ENCODE assay signal across 31 cellular contexts in the genomic region with DNA sequence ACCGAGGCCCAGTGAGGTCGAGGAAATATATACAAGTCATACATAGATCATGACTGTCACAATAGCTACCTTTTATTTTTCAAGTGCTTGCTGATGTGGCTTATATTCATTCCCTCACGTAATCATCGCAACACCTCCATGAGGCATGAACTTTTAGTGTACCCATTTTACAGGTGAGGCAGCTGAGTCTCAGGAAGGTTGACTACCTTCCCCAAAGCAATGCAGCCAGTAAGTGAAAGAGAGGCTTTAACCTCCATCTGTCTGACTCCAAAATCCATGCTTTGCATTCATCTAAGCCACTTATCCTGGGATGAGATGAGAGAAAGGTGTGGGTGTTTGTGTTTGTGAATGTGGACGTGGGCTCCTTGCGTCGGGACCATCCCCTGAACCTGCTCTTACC. TPM values are rescaled to one million over a fixed set of nuclear protein-coding genes. Genes with fewer than 3 reads are reported as not detected.
DNase-seq lines count a peak whose midpoint lies in the region; ATAC-seq, FAIRE-seq and TF ChIP-seq lines count a peak whose summit lies in the region.
"Had no signal": no experiment of that assay in that cellular context is flagged by ENCODE, and none has a peak within 500 bp of the region (broad histone marks: within the 10 kb centered on the region; RNA-seq: fewer than 3 reads in every experiment).

No MANE protein-coding gene starts in this region.

- H3K9ac ChIP-seq in HepG2 (ENCODE audit: insufficient read depth, low read depth, low read length) (no peak overlapping the region), K562 (ENCODE audit: insufficient read depth in 1 of 2, low read depth in 2 of 2, low read length in 2 of 2) (no peak overlapping the region)
- H3K9ac ChIP-seq: BLaER1 had no signal

- H3K27me3 ChIP-seq in HepG2 (ENCODE audit: control insufficient read depth in 1 of 2, insufficient read depth in 2 of 2, low read length in 2 of 2), result peaks cover 0 to 24% of the 10 kb centered on the region in 2 experiments; a peak in 4 of 5 replicates
- H3K27me3 ChIP-seq in right lobe of liver, result no peaks in the 10 kb centered on the region
- peaks cover 0 to 21% of the 10 kb centered on the region in 2 experiments; a peak in 3 of 5 replicates for H3K27me3 ChIP-seq in K562 (ENCODE audit: control insufficient read depth in 2 of 2, insufficient read depth in 2 of 2, low read length in 2 of 2)
- H3K27me3 ChIP-seq: BLaER1 had no signal

- POLR2A ChIA-PET in HepG2 (lab: Yijun Ruan, JAX), result no interaction called here
- POLR2A ChIA-PET in K562 (lab: Yijun Ruan, JAX), result interaction anchor here (0.7 kb wide), 1 partner anchor 63 kb away, joined by 3 read pairs; no protein-coding TSS in a partner anchor

- TF ChIP-seq POLR2A in HepG2 (IDR thresholded peaks at IDR 0.05; ENCODE audit: insufficient read depth in 1 of 2, low read depth in 2 of 2, low read length in 2 of 2), result no peak
- TF ChIP-seq POLR2A in right lobe of liver (IDR thresholded peaks at IDR 0.05), result no peak
- TF ChIP-seq POLR2A in K562 (conservative IDR thresholded peaks at IDR 0.05), result no peak

- H4K20me1 ChIP-seq in HepG2 (ENCODE audit: insufficient read depth, low read length), result no peaks in the 10 kb centered on the region
- no peaks in the 10 kb centered on the region; the same call in 1 of the 2 replicates for H4K20me1 ChIP-seq in K562 (replicated peaks; ENCODE audit: control insufficient read depth, insufficient read depth, low read length)
- H4K20me1 ChIP-seq: BLaER1 had no signal

- DNase-seq in HepG2 (ENCODE audit: low spot score) (no peak), right lobe of liver (no peak), HTR-8/SVneo (ENCODE audit: insufficient read length, low spot score) (no peak), K562 (ENCODE audit: extremely low read depth in 1 of 4, low spot score in 3 of 4) (no peak), NCI-H69 (lab: John Stamatoyannopoulos, UW) (no peak), NCI-H1694 treated with DMSO at 0.1 percent for 48 hours (lab: John Stamatoyannopoulos, UW) (no peak)
- DNase-seq: ACHN; BE2C; C1 segment of cervical spinal cord; CD4-positive, alpha-beta memory T cell; CD4-positive, CD25-positive, alpha-beta regulatory T cell; CD8-positive, alpha-beta memory T cell; COR-L47; DMS 273 treated with DMSO at 0.1 percent for 48 hours; DMS153; DMS79; DND-41; EL; GDM1 had no signal

- no peak for TF ChIP-seq RAD21 in HepG2 (CRISPR knock-in tag; IDR thresholded peaks at IDR 0.05)
- TF ChIP-seq RAD21 in K562 (CRISPR knock-in tag; conservative IDR thresholded peaks at IDR 0.05 in 1 of 2, IDR thresholded peaks at IDR 0.05 in 1 of 2), result no peak

- no peak overlapping the region for H3K4me2 ChIP-seq in HepG2 (ENCODE audit: low read depth, low read length)
- no peak overlapping the region for H3K4me2 ChIP-seq in K562 (ENCODE audit: insufficient read depth, low read length)
- H3K4me2 ChIP-seq: BLaER1 had no signal

- intact Hi-C loops in HepG2 (cut with micrococcal nuclease; ENCODE audit: unreplicated experiment) (no loop called here), right lobe of liver (cut with DNase I) (no loop called here), K562 (cut with micrococcal nuclease) (no loop called here)

- FAIRE-seq in HepG2 (lab: Jason Lieb, UNC) (no peak), HTR-8/SVneo (lab: Jason Lieb, UNC) (peak; percentile 80), K562 (lab: Jason Lieb, UNC) (no peak)
- FAIRE-seq: GM12878, GM12892, GM18507 had no signal

- no peaks in the 10 kb centered on the region for H3K9me1 ChIP-seq in K562 (ENCODE audit: control insufficient read depth, insufficient read depth, low read length)

- H3K4me3 ChIP-seq in HepG2 (replicated peaks in 1 of 3; ENCODE audit: insufficient read depth in 1 of 3, low read depth in 2 of 3, low read length in 3 of 3) (no peak overlapping the region), right lobe of liver (no peak overlapping the region), K562 (no peak overlapping the region)
- H3K4me3 ChIP-seq: BLaER1, GM12878 had no signal

- CTCF ChIA-PET in HepG2 (lab: Yijun Ruan, JAX; ENCODE audit: low intra/inter-chr PET ratio, low total read pairs), result no interaction called here
- CTCF ChIA-PET in K562 (lab: Yijun Ruan, JAX; ENCODE audit: low intra/inter-chr PET ratio), result no interaction called here

- no peak for TF ChIP-seq CTCF in HepG2 (CRISPR knock-in tag; IDR thresholded peaks at IDR 0.05)
- no peak for TF ChIP-seq CTCF in right lobe of liver (IDR thresholded peaks at IDR 0.05)
- TF ChIP-seq CTCF in K562 (IDR thresholded peaks at IDR 0.05 in 2 of 3, conservative IDR thresholded peaks at IDR 0.05 in 1 of 3; ENCODE audit: insufficient read depth in 2 of 3, low read depth in 1 of 3, low read length in 3 of 3), result no peak

- H3K4me1 ChIP-seq in HepG2 (ENCODE audit: insufficient read depth, low read length), result no peaks in the 10 kb centered on the region
- H3K4me1 ChIP-seq in right lobe of liver, result no peaks in the 10 kb centered on the region
- H3K4me1 ChIP-seq in K562 (replicated peaks in 1 of 2; ENCODE audit: control insufficient read depth in 2 of 2, insufficient read depth in 2 of 2, low read length in 2 of 2), result no peaks in the 10 kb centered on the region
- H3K4me1 ChIP-seq: BE2C had no signal

- H3K79me2 ChIP-seq in HepG2 (ENCODE audit: insufficient read depth, low read length), result no peaks in the 10 kb centered on the region
- H3K79me2 ChIP-seq in K562 (ENCODE audit: control insufficient read depth, insufficient read depth, low read length), result no peaks in the 10 kb centered on the region

- BruUV-seq in HepG2 (replicated peaks; lab: Mats Ljungman, UMichigan) (no TSS peak), K562 (replicated peaks; lab: Mats Ljungman, UMichigan) (no TSS peak)

- H3K27ac ChIP-seq in HepG2 (ENCODE audit: extremely low read length, insufficient read depth, low read length), result no peak overlapping the region
- H3K27ac ChIP-seq in right lobe of liver, result no peak overlapping the region
- no peak overlapping the region for H3K27ac ChIP-seq in K562 (ENCODE audit: extremely low read depth, low read depth, low read length)
- H3K27ac ChIP-seq: 22Rv1, BLaER1 had no signal

- H3K36me3 ChIP-seq in HepG2 (replicated peaks in 1 of 2; ENCODE audit: control insufficient read depth in 1 of 2, insufficient read depth in 2 of 2, low read length in 2 of 2) (no peaks in the 10 kb centered on the region), right lobe of liver (no peaks in the 10 kb centered on the region), K562 (ENCODE audit: control insufficient read depth, insufficient read depth, low read length) (no peaks in the 10 kb centered on the region)
- H3K36me3 ChIP-seq: BE2C, BLaER1 had no signal

- in situ Hi-C loops in HepG2 (cut with HindIII; ENCODE audit: extremely low pct_ligation_motif_present, low pct_unique_long_range_greater_than_20kb), result no loop called here
- in situ Hi-C loops in K562 (cut with MboI), result no loop called here

- TF ChIP-seq EP300 in HepG2 (IDR thresholded peaks at IDR 0.05; ENCODE audit: low read depth in 2 of 2, low read length in 2 of 2) (no peak), HepG2 (CRISPR knock-in tag; IDR thresholded peaks at IDR 0.05; ENCODE audit: borderline replicate concordance) (no peak), K562 (IDR thresholded peaks at IDR 0.05; ENCODE audit: low read length) (no peak)

- 36% methylated on average over 7 of the region's 7 CpGs for WGBS in HepG2 (ENCODE audit: low lambda C conversion rate)
- 74% methylated on average over 6 of the region's 7 CpGs for WGBS in right lobe of liver (ENCODE audit: insufficient coverage, low coverage, low lambda C conversion rate, missing lambda C conversion rate)
- WGBS in K562 (ENCODE audit: insufficient coverage, low coverage, missing lambda C conversion rate), result 1% methylated on average over 7 of the region's 7 CpGs

- H3K9me3 ChIP-seq in HepG2 (ENCODE audit: low read length) (no peaks in the 10 kb centered on the region), right lobe of liver (no peaks in the 10 kb centered on the region), K562 (replicated peaks; ENCODE audit: control insufficient read depth, insufficient read depth, low read depth, low read length) (no peaks in the 10 kb centered on the region)
- H3K9me3 ChIP-seq: BE2C, BLaER1 had no signal

- H2AFZ ChIP-seq in HepG2 (ENCODE audit: low read length), result no peak overlapping the region
- H2AFZ ChIP-seq in K562 (ENCODE audit: low read depth, low read length), result no peak overlapping the region

- ATAC-seq in HepG2 (no peak), right lobe of liver (no peak), K562 (no peak), HG02642 (IDR thresholded peaks at IDR 0.05; ENCODE audit: poor library complexity, unreplicated experiment) (no peak)
- ATAC-seq: GM12878 had no signal

RNA-seq across cellular contexts. Expression of a gene that starts 30.8 kb away (rescaled TPM):
- 0.22 and 0.40 TPM in 2 replicates for total RNA-seq in HepG2 (2016; rRNA removed; fragmentation: Illumina TruSeq; extraction: Trizol)
- total RNA-seq in HepG2 (2016; cell fraction: cytosol; rRNA removed; fragmentation: Illumina TruSeq; extraction: Trizol; ENCODE audit: low read depth), result not detected in 2 replicates
- total RNA-seq in HepG2 (2016; cell fraction: insoluble cytoplasmic fraction; rRNA removed; fragmentation: Illumina TruSeq; extraction: Trizol), result 0.19 TPM in 1 of 2 replicates, not detected in the other
- total RNA-seq in HepG2 (2016; cell fraction: membrane; rRNA removed; fragmentation: Illumina TruSeq; extraction: Trizol), result 0.22 TPM in 1 of 2 replicates, not detected in the other
- total RNA-seq in HepG2 (2016; cell fraction: nucleus; rRNA removed; fragmentation: Illumina TruSeq; extraction: Trizol), result not detected in 2 replicates
- 0.20 and 0.37 TPM in 2 replicates for polyA plus RNA-seq in HepG2 (2011; rRNA removed)
- 0.12 and 0.18 TPM in 2 replicates for polyA plus RNA-seq in HepG2 (2011; cell fraction: cytosol; rRNA removed)
- polyA plus RNA-seq in HepG2 (2011; cell fraction: nucleus; rRNA removed), result 0.17 TPM in 1 of 2 replicates, not detected in the other
- polyA plus RNA-seq in HepG2 (2012), result 0.13 TPM in 1 of 2 replicates, not detected in the other
- 0.14 and 0.27 TPM in 2 replicates for polyA plus RNA-seq in HepG2 (2016; cell fraction: cytosol; fragmentation: Illumina TruSeq; extraction: Trizol; ENCODE audit: low read depth)
- 0.28 and 0.53 TPM in 2 replicates for polyA plus RNA-seq in HepG2 (2016; cell fraction: insoluble cytoplasmic fraction; fragmentation: Illumina TruSeq; extraction: Trizol; ENCODE audit: low read depth)
- polyA plus RNA-seq in HepG2 (2016; cell fraction: membrane; fragmentation: Illumina TruSeq; extraction: Trizol; ENCODE audit: low read depth), result 0.15 and 0.26 TPM in 2 replicates
- polyA plus RNA-seq in HepG2 (2016; cell fraction: nucleus; fragmentation: Illumina TruSeq; extraction: Trizol; ENCODE audit: insufficient read depth, low read depth), result 0.79 TPM in 1 of 2 replicates, not detected in the other
- polyA minus RNA-seq in HepG2 (2011; rRNA and poly(A)+ RNA removed; ENCODE audit: low replicate concordance), result not detected in 2 replicates
- not detected in 2 replicates for polyA minus RNA-seq in HepG2 (2011; cell fraction: cytosol; rRNA and poly(A)+ RNA removed)
- polyA minus RNA-seq in HepG2 (2011; cell fraction: nucleus; rRNA and poly(A)+ RNA removed), result not detected in 2 replicates
- total RNA-seq in right lobe of liver, result not detected
- total RNA-seq in K562 (2011; cell fraction: chromatin; rRNA removed; ENCODE audit: low replicate concordance), result not detected in 2 replicates
- total RNA-seq in K562 (2011; cell fraction: nucleolus; rRNA removed), result not detected in 2 replicates
- not detected in 2 replicates for total RNA-seq in K562 (2011; cell fraction: nucleoplasm; rRNA removed)
- not detected in 2 replicates for total RNA-seq in K562 (2014; rRNA removed)
- total RNA-seq in K562 (2014; rRNA removed; fragmentation: Illumina TruSeq; extraction: Trizol), result not detected in 2 replicates
- not detected in 2 replicates for total RNA-seq in K562 (2015; rRNA removed; fragmentation: Illumina TruSeq; extraction: Trizol)
- total RNA-seq in K562 (2021), result 0.20 TPM in 1 of 2 replicates, not detected in the other
- polyA plus RNA-seq in K562 (2011; rRNA removed), result not detected in 2 replicates
- not detected in 2 replicates for polyA plus RNA-seq in K562 (2011; cell fraction: cytosol; rRNA removed)
- not detected in 2 replicates for polyA plus RNA-seq in K562 (2011; cell fraction: nucleus; rRNA removed)
- 0.18 TPM in 1 of 2 replicates, not detected in the other for polyA plus RNA-seq in K562 (2012)
- polyA plus RNA-seq in K562 (2014; fragmentation: Illumina TruSeq; extraction: Trizol), result not detected in 2 replicates
- polyA plus RNA-seq in K562 (2014; fragmentation: Nextera tagmentation; extraction: Ambion mirVana), result not detected
- not detected in 2 replicates for polyA plus RNA-seq in K562 (2014; rRNA removed)
- not detected in 2 replicates for polyA minus RNA-seq in K562 (2011; rRNA and poly(A)+ RNA removed)
- polyA minus RNA-seq in K562 (2011; cell fraction: cytosol; rRNA and poly(A)+ RNA removed), result not detected in 2 replicates
- not detected in 2 replicates for polyA minus RNA-seq in K562 (2011; cell fraction: nucleus; rRNA and poly(A)+ RNA removed)
- total RNA-seq: A673; CD4-positive, alpha-beta memory T cell; CD4-positive, CD25-positive, alpha-beta regulatory T cell; CD8-positive, alpha-beta memory T cell; GM12878 had no signal
- polyA plus RNA-seq: CD14-positive monocyte; CD4-positive, alpha-beta memory T cell; CD4-positive, CD25-positive, alpha-beta regulatory T cell; CD8-positive, alpha-beta memory T cell; GM12878 had no signal

RNA-seq across cellular contexts. Expression of a gene that starts 52.5 kb away (rescaled TPM):
- total RNA-seq in HepG2 (2016; rRNA removed; fragmentation: Illumina TruSeq; extraction: Trizol) (not detected in 2 replicates), right lobe of liver (not detected), K562 (2014; rRNA removed) (not detected in 2 replicates), K562 (2014; rRNA removed; fragmentation: Illumina TruSeq; extraction: Trizol) (not detected in 2 replicates), K562 (2015; rRNA removed; fragmentation: Illumina TruSeq; extraction: Trizol) (not detected in 2 replicates), K562 (2021) (not detected in 2 replicates)
- not detected in 2 replicates for total RNA-seq in HepG2 (2016; cell fraction: cytosol; rRNA removed; fragmentation: Illumina TruSeq; extraction: Trizol; ENCODE audit: low read depth)
- not detected in 2 replicates for total RNA-seq in HepG2 (2016; cell fraction: insoluble cytoplasmic fraction; rRNA removed; fragmentation: Illumina TruSeq; extraction: Trizol)
- total RNA-seq in HepG2 (2016; cell fraction: membrane; rRNA removed; fragmentation: Illumina TruSeq; extraction: Trizol), result not detected in 2 replicates
- total RNA-seq in HepG2 (2016; cell fraction: nucleus; rRNA removed; fragmentation: Illumina TruSeq; extraction: Trizol), result not detected in 2 replicates
- polyA plus RNA-seq in HepG2 (2011; rRNA removed) (not detected in 2 replicates), K562 (2011; rRNA removed) (not detected in 2 replicates), K562 (2014; fragmentation: Illumina TruSeq; extraction: Trizol) (not detected in 2 replicates), K562 (2014; fragmentation: Nextera tagmentation; extraction: Ambion mirVana) (not detected), K562 (2014; rRNA removed) (not detected in 2 replicates)
- polyA plus RNA-seq in HepG2 (2011; cell fraction: cytosol; rRNA removed), result not detected in 2 replicates
- 0.10 TPM in 1 of 2 replicates, not detected in the other for polyA plus RNA-seq in HepG2 (2011; cell fraction: nucleus; rRNA removed)
- not detected in 2 replicates for polyA plus RNA-seq in HepG2 (2012)
- polyA plus RNA-seq in HepG2 (2016; cell fraction: cytosol; fragmentation: Illumina TruSeq; extraction: Trizol; ENCODE audit: low read depth), result not detected in 2 replicates
- not detected in 2 replicates for polyA plus RNA-seq in HepG2 (2016; cell fraction: insoluble cytoplasmic fraction; fragmentation: Illumina TruSeq; extraction: Trizol; ENCODE audit: low read depth)
- not detected in 2 replicates for polyA plus RNA-seq in HepG2 (2016; cell fraction: membrane; fragmentation: Illumina TruSeq; extraction: Trizol; ENCODE audit: low read depth)
- not detected in 2 replicates for polyA plus RNA-seq in HepG2 (2016; cell fraction: nucleus; fragmentation: Illumina TruSeq; extraction: Trizol; ENCODE audit: insufficient read depth, low read depth)
- not detected in 2 replicates for polyA minus RNA-seq in HepG2 (2011; rRNA and poly(A)+ RNA removed; ENCODE audit: low replicate concordance)
- polyA minus RNA-seq in HepG2 (2011; cell fraction: cytosol; rRNA and poly(A)+ RNA removed), result not detected in 2 replicates
- not detected in 2 replicates for polyA minus RNA-seq in HepG2 (2011; cell fraction: nucleus; rRNA and poly(A)+ RNA removed)
- not detected in 2 replicates for total RNA-seq in K562 (2011; cell fraction: chromatin; rRNA removed; ENCODE audit: low replicate concordance)
- total RNA-seq in K562 (2011; cell fraction: nucleolus; rRNA removed), result not detected in 2 replicates
- not detected in 2 replicates for total RNA-seq in K562 (2011; cell fraction: nucleoplasm; rRNA removed)
- polyA plus RNA-seq in K562 (2011; cell fraction: cytosol; rRNA removed), result not detected in 2 replicates
- not detected in 2 replicates for polyA plus RNA-seq in K562 (2011; cell fraction: nucleus; rRNA removed)
- not detected in 2 replicates for polyA plus RNA-seq in K562 (2012)
- polyA minus RNA-seq in K562 (2011; rRNA and poly(A)+ RNA removed), result not detected in 2 replicates
- not detected in 2 replicates for polyA minus RNA-seq in K562 (2011; cell fraction: cytosol; rRNA and poly(A)+ RNA removed)
- not detected in 2 replicates for polyA minus RNA-seq in K562 (2011; cell fraction: nucleus; rRNA and poly(A)+ RNA removed)
- total RNA-seq: A172; A673; CD4-positive, alpha-beta memory T cell; CD4-positive, CD25-positive, alpha-beta regulatory T cell; CD8-positive, alpha-beta memory T cell; Daoy; G401; GM12878 had no signal
- polyA plus RNA-seq: AG04450; CD14-positive monocyte; CD4-positive, alpha-beta memory T cell; CD4-positive, CD25-positive, alpha-beta regulatory T cell; CD8-positive, alpha-beta memory T cell; GM12878 had no signal
